1 cellular context compared by ENCODE assay signal in genomic region chr2:167506395-167506794, GRCh38.
TF ChIP-seq lines count a peak whose summit lies in the region.

No MANE protein-coding gene starts in this region.

TF ChIP-seq in IMR-90, 13 proteins besides CTCF, POLR2A, EP300 and RAD21 (continued from another document):
- TF ChIP-seq, protein P1, sequence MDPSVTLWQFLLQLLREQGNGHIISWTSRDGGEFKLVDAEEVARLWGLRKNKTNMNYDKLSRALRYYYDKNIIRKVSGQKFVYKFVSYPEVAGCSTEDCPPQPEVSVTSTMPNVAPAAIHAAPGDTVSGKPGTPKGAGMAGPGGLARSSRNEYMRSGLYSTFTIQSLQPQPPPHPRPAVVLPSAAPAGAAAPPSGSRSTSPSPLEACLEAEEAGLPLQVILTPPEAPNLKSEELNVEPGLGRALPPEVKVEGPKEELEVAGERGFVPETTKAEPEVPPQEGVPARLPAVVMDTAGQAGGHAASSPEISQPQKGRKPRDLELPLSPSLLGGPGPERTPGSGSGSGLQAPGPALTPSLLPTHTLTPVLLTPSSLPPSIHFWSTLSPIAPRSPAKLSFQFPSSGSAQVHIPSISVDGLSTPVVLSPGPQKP (IDR thresholded peaks at IDR 0.05; ENCODE audit: borderline replicate concordance, low read depth, low read length) = no peak
- TF ChIP-seq FOS (IDR thresholded peaks at IDR 0.05; ENCODE audit: low read depth, low read length) (no peak), CEBPB (IDR thresholded peaks at IDR 0.05; ENCODE audit: low read depth, low read length) (no peak)
